8 cellular contexts compared by ENCODE assay signal in genomic region chr1:154969741-154970452, GRCh38. TPM values are rescaled to one million over a fixed set of nuclear protein-coding genes. Genes with fewer than 3 reads are reported as not detected.
A peak's percentile ranks its signal among the peaks of the same experiment; 100 is the strongest.
DNase-seq lines count a peak whose midpoint lies in the region; ATAC-seq and TF ChIP-seq lines count a peak whose summit lies in the region.

No MANE protein-coding gene starts in this region.

- peak overlapping the region; percentile 3 to 90 for H3K18ac ChIP-seq in mesenchymal stem cell (ENCODE audit: low read depth in 1 of 2, low read length in 2 of 2)

- no peak for DNase-seq in activated naive CD4-positive, alpha-beta T cell treated with Interleukin-2 at 50 U/mL for 16 hours
- peak; percentile 29 for DNase-seq in choroid plexus epithelial cell (ENCODE audit: low read depth)
- no peak for DNase-seq in mesenchymal stem cell
- DNase-seq in upper lobe of left lung, result peak in 1 of 2 donors; percentile 80
- DNase-seq in hippocampal formation (lab: John Stamatoyannopoulos, UW), result no peak

- H3K9me3 ChIP-seq in mesenchymal stem cell (ENCODE audit: control insufficient read depth, low read length) (no peaks in the 10 kb centered on the region), upper lobe of left lung (no peaks in the 10 kb centered on the region)

- peak overlapping the region; percentile 23 for H4K91ac ChIP-seq in mesenchymal stem cell (ENCODE audit: low read length)

- peak overlapping the region in 1 of 2 experiments; percentile 86 for H2BK12ac ChIP-seq in mesenchymal stem cell (ENCODE audit: low read length in 2 of 2)

- H2BK5ac ChIP-seq in mesenchymal stem cell (ENCODE audit: low read depth, low read length, poor library complexity, severe bottlenecking), result peak overlapping the region; percentile 60

- H3K36me3 ChIP-seq in mesenchymal stem cell (ENCODE audit: control insufficient read depth in 1 of 2, insufficient read depth in 2 of 2, low read depth in 1 of 2, low read length in 2 of 2), result peaks cover 36% of the 10 kb centered on the region in 2 experiments
- H3K36me3 ChIP-seq in upper lobe of left lung, result peaks cover 22 to 46% (median 37%) of the 10 kb centered on the region in 4 donors

- TF ChIP-seq CTCF in choroid plexus epithelial cell (conservative IDR thresholded peaks at IDR 0.05; ENCODE audit: low read depth, low read length) (no peak), upper lobe of left lung (IDR thresholded peaks at IDR 0.05) (no peak)

- H3K4me1 ChIP-seq in mesenchymal stem cell (ENCODE audit: control insufficient read depth, insufficient read depth, low read depth, low read length), result peaks cover 37% of the 10 kb centered on the region
- H3K4me1 ChIP-seq in upper lobe of left lung, result peaks cover 46 to 63% (median 58%) of the 10 kb centered on the region in 4 donors

- H3K23ac ChIP-seq in mesenchymal stem cell (ENCODE audit: low read length in 2 of 2), result peak overlapping the region in 1 of 2 experiments; percentile 92

- H2AK5ac ChIP-seq in mesenchymal stem cell (ENCODE audit: low read length, severe bottlenecking), result peak overlapping the region; percentile 9

- peaks cover 38% of the 10 kb centered on the region for H3K4me1 Mint-ChIP-seq in activated naive CD4-positive, alpha-beta T cell treated with anti-CD3 and anti-CD28 coated beads, Interleukin-2, amount 50 U/mL, for 24 hours

- ATAC-seq in upper lobe of left lung (ENCODE audit: low FRiP score in 2 of 2) (no peak), GM19455 (IDR thresholded peaks at IDR 0.05; ENCODE audit: unreplicated experiment) (no peak), HG03097 (IDR thresholded peaks at IDR 0.05; ENCODE audit: low FRiP score, unreplicated experiment) (no peak)

- H3K4ac ChIP-seq in mesenchymal stem cell (ENCODE audit: low read depth in 1 of 2, low read length in 2 of 2), result peak overlapping the region; percentile 29 to 63

- peak overlapping the region; percentile 65 for H2BK15ac ChIP-seq in mesenchymal stem cell (ENCODE audit: low read depth, poor library complexity, severe bottlenecking)

- H3K27me3 Mint-ChIP-seq in activated naive CD4-positive, alpha-beta T cell treated with anti-CD3 and anti-CD28 coated beads, Interleukin-2, amount 50 U/mL, for 24 hours, result no peaks in the 10 kb centered on the region

- no peak for TF ChIP-seq EP300 in upper lobe of left lung (IDR thresholded peaks at IDR 0.05)

- H3K27ac ChIP-seq in mesenchymal stem cell (ENCODE audit: low read length, poor library complexity, severe bottlenecking), result peak overlapping the region; percentile 100
- H3K27ac ChIP-seq in upper lobe of left lung, result peak overlapping the region; percentile 97 to 99 (median 98)

- H4K8ac ChIP-seq in mesenchymal stem cell (ENCODE audit: low read length), result peak overlapping the region; percentile 39

- no peaks in the 10 kb centered on the region for H3K79me1 ChIP-seq in mesenchymal stem cell (replicated peaks; ENCODE audit: low read length, poor library complexity, severe bottlenecking)

- H3K36me3 Mint-ChIP-seq in activated naive CD4-positive, alpha-beta T cell treated with anti-CD3 and anti-CD28 coated beads, Interleukin-2, amount 50 U/mL, for 24 hours, result peaks cover 4% of the 10 kb centered on the region

- H3K4me2 ChIP-seq in mesenchymal stem cell (ENCODE audit: low read length, poor library complexity, severe bottlenecking), result peak overlapping the region; percentile 89

- peak overlapping the region; percentile 69 for H2BK120ac ChIP-seq in mesenchymal stem cell (ENCODE audit: low read depth, low read length)

- H3K14ac ChIP-seq in mesenchymal stem cell (ENCODE audit: low read length in 2 of 2), result peak overlapping the region in 1 of 2 experiments; percentile 57

- H3K9ac ChIP-seq in mesenchymal stem cell (ENCODE audit: low read length), result peak overlapping the region; percentile 98

- peak overlapping the region; percentile 79 for H3K27ac Mint-ChIP-seq in activated naive CD4-positive, alpha-beta T cell treated with anti-CD3 and anti-CD28 coated beads, Interleukin-2, amount 50 U/mL, for 24 hours

- H3K27me3 ChIP-seq in mesenchymal stem cell (ENCODE audit: control insufficient read depth in 1 of 2, insufficient read depth in 1 of 2, low read length in 2 of 2), result no peaks in the 10 kb centered on the region
- H3K27me3 ChIP-seq in upper lobe of left lung, result no peaks in the 10 kb centered on the region

- H3K4me3 ChIP-seq in choroid plexus epithelial cell (ENCODE audit: low read depth, low read length) (peak overlapping the region; percentile 71), mesenchymal stem cell (ENCODE audit: insufficient read depth in 1 of 2, low read depth in 1 of 2, low read length in 2 of 2) (peak overlapping the region; percentile 70 to 90), upper lobe of left lung (peak overlapping the region; percentile 25 to 61 (median 36))

- H3K9me3 Mint-ChIP-seq in activated naive CD4-positive, alpha-beta T cell treated with anti-CD3 and anti-CD28 coated beads, Interleukin-2, amount 50 U/mL, for 24 hours, result no peaks in the 10 kb centered on the region

- no peak overlapping the region for H2AFZ ChIP-seq in mesenchymal stem cell (ENCODE audit: low read depth, low read length)

- no peak for TF ChIP-seq POLR2A in upper lobe of left lung (IDR thresholded peaks at IDR 0.05)

- H3K4me3 Mint-ChIP-seq in activated naive CD4-positive, alpha-beta T cell treated with anti-CD3 and anti-CD28 coated beads, Interleukin-2, amount 50 U/mL, for 24 hours, result no peak overlapping the region

- WGBS in mesenchymal stem cell, result 2% methylated on average over 9 of the region's 22 CpGs
- 32 to 33% methylated on average over 16 to 21 of the region's 22 CpGs for WGBS in upper lobe of left lung, 2 donors

RNA-seq across cellular contexts. Expression of gene SHC1, which starts 0.7 kb away (rescaled TPM):
- 352 TPM for polyA plus RNA-seq in mesenchymal stem cell (2013, experiment 1 of 2)
- 344 TPM for polyA plus RNA-seq in mesenchymal stem cell (2013, experiment 2 of 2)
- total RNA-seq in upper lobe of left lung, result 100 to 1,000 TPM in 1 of 6 donors, 10 to 100 TPM in 5; 55.5 to 130 (median 69.1) TPM

RNA-seq across cellular contexts. Expression of gene CKS1B, which starts 4.6 kb away (rescaled TPM):
- 48.2 TPM for polyA plus RNA-seq in mesenchymal stem cell (2013, experiment 1 of 2)
- 48.8 TPM for polyA plus RNA-seq in mesenchymal stem cell (2013, experiment 2 of 2)
- total RNA-seq in upper lobe of left lung, result 10 to 100 TPM in 5 of 6 donors, 1 to 10 TPM in 1; 9.9 to 31.1 (median 22.5) TPM

RNA-seq across cellular contexts. Expression of gene PYGO2, which starts 8.3 kb away (rescaled TPM):
- polyA plus RNA-seq in mesenchymal stem cell (2013, experiment 1 of 2), result 16.1 TPM
- polyA plus RNA-seq in mesenchymal stem cell (2013, experiment 2 of 2), result 15.3 TPM
- total RNA-seq in upper lobe of left lung, result 10 to 100 TPM; 20.1 to 41.9 (median 27.5) TPM

RNA-seq across cellular contexts. Expression of gene FLAD1, which starts 13.2 kb away (rescaled TPM):
- 26.7 TPM for polyA plus RNA-seq in mesenchymal stem cell (2013, experiment 1 of 2)
- 26.3 TPM for polyA plus RNA-seq in mesenchymal stem cell (2013, experiment 2 of 2)
- 10 to 100 TPM; 15.6 to 62.9 (median 29.8) TPM for total RNA-seq in upper lobe of left lung

RNA-seq across cellular contexts. Expression of gene PBXIP1, which starts 14.0 kb away (rescaled TPM):
- 69.2 TPM for polyA plus RNA-seq in mesenchymal stem cell (2013, experiment 1 of 2)
- polyA plus RNA-seq in mesenchymal stem cell (2013, experiment 2 of 2), result 66.7 TPM
- 100 to 1,000 TPM in 1 of 6 donors, 10 to 100 TPM in 5; 72.1 to 108 (median 83.7) TPM for total RNA-seq in upper lobe of left lung
